Comparison of ENCODE assay signal across 8 cellular contexts in the genomic region with DNA sequence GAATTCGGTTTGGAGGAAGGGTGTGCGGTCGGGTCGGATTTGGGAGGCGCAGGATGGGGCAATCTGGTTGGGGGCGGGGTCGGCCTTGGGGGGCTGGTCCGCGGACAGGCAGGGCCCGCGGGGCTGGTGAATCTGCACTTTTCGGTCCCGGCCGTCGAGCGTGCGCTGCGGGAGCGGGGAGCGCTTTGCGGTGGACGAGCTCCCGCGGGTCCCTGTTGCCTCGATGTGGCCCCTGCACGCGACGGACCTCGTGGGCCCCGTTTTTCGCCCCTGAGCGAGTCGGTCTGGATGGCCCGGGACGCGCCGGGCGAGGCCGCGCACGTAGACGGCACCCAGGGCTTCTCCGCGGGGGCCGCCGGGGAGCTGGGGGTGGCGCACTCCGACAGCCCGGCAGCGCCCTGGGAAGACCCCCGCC. TPM values are rescaled to one million over a fixed set of nuclear protein-coding genes. Genes with fewer than 3 reads are reported as not detected.
A peak's percentile ranks its signal among the peaks of the same experiment; 100 is the strongest.
DNase-seq lines count a peak whose midpoint lies in the region; ATAC-seq and TF ChIP-seq lines count a peak whose summit lies in the region.

No MANE protein-coding gene starts in this region.

- no peak for TF ChIP-seq CTCF in AG10803 (conservative IDR thresholded peaks at IDR 0.05; ENCODE audit: low read length)
- no peak for TF ChIP-seq CTCF in brain (conservative IDR thresholded peaks at IDR 0.05)
- no peak for TF ChIP-seq CTCF in kidney epithelial cell (IDR thresholded peaks at IDR 0.05; ENCODE audit: insufficient read depth, low read length, poor library complexity, severe bottlenecking)

- H3K9me3 Mint-ChIP-seq in brain, result peaks cover 0 to 8% (median 0%) of the 10 kb centered on the region in 5 experiments
- no peaks in the 10 kb centered on the region for H3K9me3 Mint-ChIP-seq in stimulated activated naive CD8-positive, alpha-beta T cell treated with anti-CD3 and anti-CD28 coated beads, Interleukin-15, Interleukin-2, amounts not matched to agents 100 ng/mL and 50 ng/mL, for 24 hours

- peak overlapping the region; percentile 77 to 97 (median 87) for H3K27ac Mint-ChIP-seq in brain
- peak overlapping the region; percentile 88 for H3K27ac Mint-ChIP-seq in stimulated activated naive CD8-positive, alpha-beta T cell treated with anti-CD3 and anti-CD28 coated beads, Interleukin-15, Interleukin-2, amounts not matched to agents 100 ng/mL and 50 ng/mL, for 24 hours

- ATAC-seq in GM21576 (IDR thresholded peaks at IDR 0.05; ENCODE audit: unreplicated experiment) (no peak), GM18502 (IDR thresholded peaks at IDR 0.05; ENCODE audit: poor library complexity, unreplicated experiment) (no peak), HG03520 (IDR thresholded peaks at IDR 0.05; ENCODE audit: unreplicated experiment) (no peak)

- H3K4me1 Mint-ChIP-seq in brain, result peaks cover 55% of the 10 kb centered on the region
- H3K4me1 Mint-ChIP-seq in stimulated activated naive CD8-positive, alpha-beta T cell treated with anti-CD3 and anti-CD28 coated beads, Interleukin-15, Interleukin-2, amounts not matched to agents 100 ng/mL and 50 ng/mL, for 24 hours (ENCODE audit: low read depth), result peaks cover 53% of the 10 kb centered on the region

- H3K4me3 Mint-ChIP-seq in brain, result peak overlapping the region; percentile 88 to 95 (median 92)
- H3K4me3 Mint-ChIP-seq in stimulated activated naive CD8-positive, alpha-beta T cell treated with anti-CD3 and anti-CD28 coated beads, Interleukin-15, Interleukin-2, amounts not matched to agents 100 ng/mL and 50 ng/mL, for 24 hours, result peak overlapping the region; percentile 93

- H3K36me3 Mint-ChIP-seq in brain, result peaks cover 23% of the 10 kb centered on the region
- H3K36me3 Mint-ChIP-seq in stimulated activated naive CD8-positive, alpha-beta T cell treated with anti-CD3 and anti-CD28 coated beads, Interleukin-15, Interleukin-2, amounts not matched to agents 100 ng/mL and 50 ng/mL, for 24 hours (ENCODE audit: low read depth), result peaks cover 32% of the 10 kb centered on the region

- DNase-seq in AG10803 (ENCODE audit: low read depth), result peak; percentile 42
- DNase-seq in NAMALWA (ENCODE audit: low spot score), result peak; percentile 29
- no peak for DNase-seq in kidney epithelial cell (ENCODE audit: low read depth)

- peaks cover 2% of the 10 kb centered on the region for H3K36me3 ChIP-seq in kidney epithelial cell (ENCODE audit: control insufficient read depth, insufficient read depth, low read length)

- peaks cover 7% of the 10 kb centered on the region for H3K27me3 Mint-ChIP-seq in brain
- H3K27me3 Mint-ChIP-seq in stimulated activated naive CD8-positive, alpha-beta T cell treated with anti-CD3 and anti-CD28 coated beads, Interleukin-15, Interleukin-2, amounts not matched to agents 100 ng/mL and 50 ng/mL, for 24 hours, result no peaks in the 10 kb centered on the region

- H3K27me3 ChIP-seq in kidney epithelial cell (ENCODE audit: control insufficient read depth, insufficient read depth, low read length), result no peaks in the 10 kb centered on the region

- H3K4me3 ChIP-seq in AG10803 (ENCODE audit: low read length) (peak overlapping the region; percentile 95), kidney epithelial cell (ENCODE audit: low read depth, low read length) (peak overlapping the region; percentile 83)

RNA-seq across cellular contexts. Expression of a gene that starts 11.8 kb away (rescaled TPM):
- not detected for polyA plus RNA-seq in brain (ENCODE audit: insufficient read depth, low read depth, low replicate concordance)
- not detected in 2 replicates for total RNA-seq in kidney epithelial cell

RNA-seq across cellular contexts. Expression of a gene that starts 13.9 kb away (rescaled TPM):
- 5.7 TPM for polyA plus RNA-seq in brain (ENCODE audit: insufficient read depth, low read depth, low replicate concordance)
- total RNA-seq in kidney epithelial cell, result 2.2 and 2.5 TPM in 2 replicates

RNA-seq across cellular contexts. Expression of a gene that starts 21.0 kb away (rescaled TPM):
- 23.2 TPM for polyA plus RNA-seq in brain (ENCODE audit: insufficient read depth, low read depth, low replicate concordance)
- 0.89 TPM in 1 of 2 replicates, not detected in the other for total RNA-seq in kidney epithelial cell

RNA-seq across cellular contexts. Expression of a gene that starts 33.5 kb away (rescaled TPM):
- 300 TPM for polyA plus RNA-seq in brain (ENCODE audit: insufficient read depth, low read depth, low replicate concordance)
- total RNA-seq in kidney epithelial cell, result 72.4 and 75.4 TPM in 2 replicates

RNA-seq across cellular contexts. Expression of a gene that starts 34.0 kb away (rescaled TPM):
- polyA plus RNA-seq in brain (ENCODE audit: insufficient read depth, low read depth, low replicate concordance), result 124 TPM
- 104 TPM in 2 replicates for total RNA-seq in kidney epithelial cell
